Comparison of ENCODE assay signal across 8 cellular contexts in the genomic region with DNA sequence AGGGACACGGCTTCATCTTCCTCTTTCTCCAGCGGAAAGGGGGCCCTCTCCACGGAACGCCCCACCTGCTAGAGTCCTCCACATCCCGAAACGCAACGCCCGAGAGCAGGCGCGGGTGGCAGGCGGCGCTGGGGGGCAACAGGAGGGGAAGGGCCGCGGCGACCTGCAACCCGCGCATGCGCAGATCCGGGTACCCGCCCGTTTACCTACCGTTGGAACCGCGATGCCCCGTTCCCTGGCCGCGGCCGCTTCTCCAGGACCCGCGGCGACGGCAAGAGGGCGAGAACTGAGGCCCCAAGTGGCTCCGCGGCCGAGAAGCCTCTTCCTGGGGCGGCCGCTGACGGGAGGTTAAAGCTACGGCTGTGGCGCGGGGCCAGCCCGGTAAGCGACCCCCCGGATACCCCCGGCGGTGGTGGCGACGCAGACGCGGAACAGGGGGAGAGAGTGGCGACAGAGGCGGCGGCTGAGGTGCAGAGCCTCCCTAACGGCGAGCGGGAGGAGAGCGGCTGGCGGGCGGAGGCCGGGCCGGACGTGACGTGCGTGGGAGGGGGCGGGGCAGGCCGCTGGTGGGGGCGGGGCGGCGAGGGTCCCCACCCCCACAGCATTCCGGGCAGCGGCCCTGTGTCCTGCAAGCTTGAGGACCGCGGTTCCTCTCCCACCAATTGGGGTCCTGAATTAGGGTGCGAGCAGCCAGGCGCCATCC. TPM values are rescaled to one million over a fixed set of nuclear protein-coding genes. Genes with fewer than 3 reads are reported as not detected.
DNase-seq lines count a peak whose midpoint lies in the region; ATAC-seq, FAIRE-seq and TF ChIP-seq lines count a peak whose summit lies in the region.

Gene FAM13B, minus strand, starts transcription at position 508 of the 703 bp plus-strand sequence. CDS start 13,968 bp downstream, outside the sequence.

- CTCF ChIA-PET in A673 (lab: Charles Lee) = interaction anchor here (0.6 kb wide), 1 partner anchor 403 kb away, joined by 3 read pairs; no protein-coding TSS in a partner anchor

- no peaks in the 10 kb centered on the region for H3K27me3 ChIP-seq in A673 (replicated peaks; ENCODE audit: insufficient read depth, low read depth, low read length, poor library complexity)

- no TSS peak for BruUV-seq in A673 (replicated peaks; lab: Mats Ljungman, UMichigan)

- DNase-seq in A673 (ENCODE audit: low spot score) (peak; percentile 82), NCI-H2227 treated with DMSO at 0.1 percent for 48 hours (lab: John Stamatoyannopoulos, UW) (peak; percentile 49), kidney (peak; percentile 95)
- peak; percentile 56 for DNase-seq in activated CD4-positive, CD25-positive, alpha-beta regulatory T cell treated with anti-CD3 and anti-CD28 coated beads, Interleukin-2, amount 50 U/mL, for 16 hours (ENCODE audit: low read depth, low spot score)
- peak; percentile 81 for DNase-seq in central memory CD4-positive, alpha-beta T cell
- peak; percentile 51 to 59 for DNase-seq in stimulated activated CD4-positive, alpha-beta T cell treated with anti-CD3 and anti-CD28 coated beads, Interleukin-1b, Interleukin-23, amount 100 ng/mL, for 1 hour (ENCODE audit: low read depth in 2 of 2)

- H3K4me1 ChIP-seq in A673 (ENCODE audit: insufficient read depth, low read length, poor library complexity, severe bottlenecking) = peaks cover 12% of the 10 kb centered on the region
- peaks cover 12 to 13% of the 10 kb centered on the region in 2 donors for H3K4me1 ChIP-seq in kidney (ENCODE audit: control insufficient read depth in 1 of 2, insufficient read depth in 1 of 2, low read depth in 1 of 2, low read length in 2 of 2)

- peak within 1 kb of the TSS; percentile 91 to 97 for H3K9ac ChIP-seq in kidney (ENCODE audit: low read length in 2 of 2)

- no peaks in the 10 kb centered on the region for H3K36me3 ChIP-seq in A673 (ENCODE audit: insufficient read depth, low read length, poor library complexity, severe bottlenecking)
- no peaks in the 10 kb centered on the region for H3K36me3 ChIP-seq in kidney (ENCODE audit: control insufficient read depth in 1 of 2, insufficient read depth in 2 of 2, low read length in 2 of 2)

- H3K4me3 ChIP-seq in A673 (ENCODE audit: low read depth, low read length, poor library complexity, severe bottlenecking) (peak within 1 kb of the TSS; percentile 93), kidney (ENCODE audit: low read length in 2 of 2) (peak within 1 kb of the TSS; percentile 85 to 89)

- TF ChIP-seq CTCF in A673 (conservative IDR thresholded peaks at IDR 0.05; ENCODE audit: low read depth, low read length) (no peak), kidney (IDR thresholded peaks at IDR 0.05; ENCODE audit: borderline replicate concordance, extremely low read depth, insufficient read depth) (no peak)

- FAIRE-seq in kidney (lab: Jason Lieb, UNC) = no peak

- POLR2A ChIA-PET in A673 (lab: Charles Lee; ENCODE audit: low non-redundant PET) = no interaction called here

- ATAC-seq in GM18861 (IDR thresholded peaks at IDR 0.05; ENCODE audit: unreplicated experiment) (peak; percentile 27), HG03097 (IDR thresholded peaks at IDR 0.05; ENCODE audit: low FRiP score, unreplicated experiment) (peak; percentile 50)

- intact Hi-C loops in A673 (cut with micrococcal nuclease; ENCODE audit: unreplicated experiment) (loop anchor here (10.0 kb wide), 1 partner anchor 278 kb away; the partner anchor contains the start of gene HNRNPA0), kidney (cut with DNase I) (loop anchor here (10.0 kb wide), 1 partner anchor 258 kb away; no protein-coding TSS in a partner anchor)

- no peaks in the 10 kb centered on the region for H3K9me3 ChIP-seq in A673 (ENCODE audit: low read depth, low read length, poor library complexity, severe bottlenecking)
- no peaks in the 10 kb centered on the region for H3K9me3 ChIP-seq in kidney (ENCODE audit: control insufficient read depth in 1 of 2, low read length in 2 of 2)

- peak within 1 kb of the TSS; percentile 100 for H3K27ac ChIP-seq in A673 (ENCODE audit: low read depth, low read length, poor library complexity, severe bottlenecking)
- H3K27ac ChIP-seq in kidney (ENCODE audit: low read depth in 2 of 2, low read length in 2 of 2) = peak within 1 kb of the TSS; percentile 97 to 99

RNA-seq across cellular contexts. Expression of gene FAM13B, which starts in this region (rescaled TPM):
- total RNA-seq in A673 (2021) (22.7 and 23.5 TPM in 2 replicates), kidney (41.8 TPM)
- polyA plus RNA-seq in kidney (ENCODE audit: insufficient read depth, low read depth, low replicate concordance) = 7.6 TPM

Comparison
In these comparisons a context has a peak if more than half of its experiments do, and no peak if none do; other contexts are left out.
1. Peak in every context shown above with its lines: DNase-seq, ATAC-seq, H3K4me3 ChIP-seq and H3K27ac ChIP-seq.